In genomic region chr11:26410967-26411366, GRCh38 we compare ENCODE assay signal across 4 cellular contexts.
TF ChIP-seq lines count a peak whose summit lies in the region.

No MANE protein-coding gene starts in this region.

TF ChIP-seq in HepG2, 621 proteins besides CTCF, POLR2A, EP300 and RAD21:
- TF ChIP-seq ZBTB20 (CRISPR knock-in tag; IDR thresholded peaks at IDR 0.05; ENCODE audit: borderline replicate concordance, low read depth) (no peak), PRPF4 (IDR thresholded peaks at IDR 0.05; ENCODE audit: low read depth, low read length, poor library complexity, severe bottlenecking) (no peak), ZNF225 (CRISPR knock-in tag; IDR thresholded peaks at IDR 0.05) (no peak), SMYD3 (CRISPR knock-in tag; IDR thresholded peaks at IDR 0.05) (no peak), CBFB (CRISPR knock-in tag; IDR thresholded peaks at IDR 0.05) (no peak), RFX3 (CRISPR knock-in tag; IDR thresholded peaks at IDR 0.05) (no peak), ATF2 (CRISPR knock-in tag; IDR thresholded peaks at IDR 0.05) (no peak), MAFK (conservative IDR thresholded peaks at IDR 0.05 in 1 of 2, IDR thresholded peaks at IDR 0.05 in 1 of 2; ENCODE audit: low read length in 2 of 2) (peak; percentile 83 to 90), MAFF (IDR thresholded peaks at IDR 0.05; ENCODE audit: low read depth, low read length) (peak; percentile 86), NRL (CRISPR knock-in tag; IDR thresholded peaks at IDR 0.05; ENCODE audit: borderline replicate concordance) (no peak), FOXO1 (CRISPR knock-in tag; IDR thresholded peaks at IDR 0.05) (no peak)
TF ChIP-seq in HepG2: peak in this region for 2.

TF ChIP-seq in A549, 52 proteins besides CTCF, POLR2A, EP300 and RAD21:
- TF ChIP-seq MAFK (IDR thresholded peaks at IDR 0.05; ENCODE audit: partially characterized antibody) (peak; percentile 82), ZSCAN20 (CRISPR knock-in tag; IDR thresholded peaks at IDR 0.05) (no peak)

TF ChIP-seq in IMR-90, 13 proteins besides CTCF, POLR2A, EP300 and RAD21:
- TF ChIP-seq CEBPB (IDR thresholded peaks at IDR 0.05; ENCODE audit: low read depth, low read length), result no peak
- TF ChIP-seq MAFK (IDR thresholded peaks at IDR 0.05; ENCODE audit: low read depth, low read length), result peak; percentile 79
TF ChIP-seq in IMR-90: peak in this region for 1.

TF ChIP-seq in K562, 482 proteins besides CTCF, POLR2A, EP300 and RAD21:
- TF ChIP-seq C11orf30 (IDR thresholded peaks at IDR 0.05; ENCODE audit: low read depth) (peak; percentile 12; the same call in 1 of the 2 replicates), CEBPG (CRISPR knock-in tag; IDR thresholded peaks at IDR 0.05) (no peak), CEBPG (tag; conservative IDR thresholded peaks at IDR 0.05 in 1 of 2, IDR thresholded peaks at IDR 0.05 in 1 of 2) (no peak), MAFG (tag; conservative IDR thresholded peaks at IDR 0.05) (peak; percentile 21; the same call in 1 of the 2 replicates), MAFF (IDR thresholded peaks at IDR 0.05; ENCODE audit: low read length) (0 out of 2 replicates have a peak, but pooled peaks have one; percentile 12), JUNB (CRISPR knock-in tag; conservative IDR thresholded peaks at IDR 0.05) (no peak), ZNF316 (IDR thresholded peaks at IDR 0.05) (0 out of 2 replicates have a peak, but pooled peaks have one; percentile 50)
